20 cellular contexts compared by ENCODE assay signal in the genomic region with DNA sequence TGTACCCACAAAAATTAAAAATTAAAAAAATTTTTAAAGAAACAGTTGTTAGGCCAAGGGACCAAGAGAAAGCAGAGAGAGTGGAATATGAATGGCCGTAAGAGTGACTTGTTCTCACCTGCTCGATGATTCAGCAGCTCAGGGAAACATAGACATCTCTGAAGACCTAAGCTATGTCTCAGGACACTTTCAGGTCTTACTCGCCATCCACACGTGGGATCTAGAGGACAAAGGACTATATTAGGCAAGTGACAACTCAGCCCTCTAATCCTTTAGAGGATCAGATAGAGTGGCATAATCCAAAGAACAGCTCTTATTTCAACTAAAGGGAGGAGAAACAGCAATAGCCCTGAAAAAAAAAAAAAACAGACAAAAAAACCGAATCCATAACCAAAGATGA.
DNase-seq lines count a peak whose midpoint lies in the region; ATAC-seq and TF ChIP-seq lines count a peak whose summit lies in the region.
"Had no signal": no experiment of that assay in that cellular context is flagged by ENCODE, and none has a peak within 500 bp of the region (broad histone marks: within the 10 kb centered on the region; RNA-seq: fewer than 3 reads in every experiment).

No MANE protein-coding gene starts in this region.

- no peak for TF ChIP-seq CTCF in WERI-Rb-1 (IDR thresholded peaks at IDR 0.05; ENCODE audit: low read depth, low read length)
- no peak for TF ChIP-seq CTCF in psoas muscle (IDR thresholded peaks at IDR 0.05)
- no peak for TF ChIP-seq CTCF in esophagus muscularis mucosa (IDR thresholded peaks at IDR 0.05)

- peak; percentile 26 to 52 for DNase-seq in HAP-1 (ENCODE audit: low spot score in 2 of 2)
- DNase-seq in WERI-Rb-1, result peak; percentile 64
- no peak for DNase-seq in psoas muscle
- no peak for DNase-seq in COR-L47 (lab: John Stamatoyannopoulos, UW)
- DNase-seq in CD8-positive, alpha-beta memory T cell, result no peak
- no peak for DNase-seq in esophagus muscularis mucosa (ENCODE audit: extremely low spot score)
- DNase-seq: DMS153; NCI-H1048; NCI-H1436 treated with DMSO at 0.1 percent for 48 hours; NCI-H2081; NCI-H2171 treated with DMSO at 0.1 percent for 48 hours; NCI-H446; NCI-H69; NK-92 treated with Interleukin-12 subunit alpha and Interleukin-12 subunit beta, amount 100 ng/mL, for 24 hours; Peyer's patch had no signal

- H3K36me3 Mint-ChIP-seq in CD8-positive, alpha-beta memory T cell, result no peaks in the 10 kb centered on the region

- TF ChIP-seq POLR2A in esophagus muscularis mucosa (IDR thresholded peaks at IDR 0.05; ENCODE audit: low read depth), result no peak

- peaks cover 0 to 3% of the 10 kb centered on the region in 2 donors for H3K27me3 Mint-ChIP-seq in CD8-positive, alpha-beta memory T cell

- peaks cover 17% of the 10 kb centered on the region for H3K4me1 ChIP-seq in HAP-1
- no peaks in the 10 kb centered on the region for H3K4me1 ChIP-seq in psoas muscle
- no peaks in the 10 kb centered on the region for H3K4me1 ChIP-seq in CD8-positive, alpha-beta memory T cell (ENCODE audit: insufficient read depth, low read length)
- H3K4me1 ChIP-seq in esophagus muscularis mucosa, result no peaks in the 10 kb centered on the region
- H3K4me1 ChIP-seq: Peyer's patch, SJSA1 had no signal

- POLR2A ChIA-PET in CD8-positive, alpha-beta memory T cell (lab: Charles Lee), result no interaction called here

- no peak for TF ChIP-seq EP300 in esophagus muscularis mucosa (IDR thresholded peaks at IDR 0.05)

- no peaks in the 10 kb centered on the region for H3K4me1 Mint-ChIP-seq in CD8-positive, alpha-beta memory T cell
- H3K4me1 Mint-ChIP-seq: CD14-positive monocyte had no signal

- H3K4me3 ChIP-seq in HAP-1, result no peak overlapping the region
- no peak overlapping the region for H3K4me3 ChIP-seq in WERI-Rb-1 (ENCODE audit: low read depth, low read length)
- H3K4me3 ChIP-seq in psoas muscle, result no peak overlapping the region
- no peak overlapping the region for H3K4me3 ChIP-seq in CD8-positive, alpha-beta memory T cell (ENCODE audit: low read length)
- no peak overlapping the region for H3K4me3 ChIP-seq in esophagus muscularis mucosa
- H3K4me3 ChIP-seq: GM12878, Peyer's patch, SJSA1 had no signal

- CTCF ChIA-PET in CD8-positive, alpha-beta memory T cell (lab: Charles Lee), result interaction anchor here (1.5 kb wide), 1 partner anchor 10 kb away, joined by 4 read pairs; no protein-coding TSS in a partner anchor

- in situ Hi-C loops in HAP-1 (cut with MboI; ENCODE audit: low sequenced_read_pairs), result no loop called here

- H3K27me3 ChIP-seq in HAP-1 (ENCODE audit: low read depth), result no peaks in the 10 kb centered on the region
- no peaks in the 10 kb centered on the region for H3K27me3 ChIP-seq in WERI-Rb-1 (ENCODE audit: insufficient read depth, low read depth, severe bottlenecking)
- H3K27me3 ChIP-seq in psoas muscle (ENCODE audit: insufficient read depth in 3 of 3, low read length in 2 of 3), result no peaks in the 10 kb centered on the region
- H3K27me3 ChIP-seq in CD8-positive, alpha-beta memory T cell (ENCODE audit: insufficient read depth, low read length, poor library complexity, severe bottlenecking), result no peaks in the 10 kb centered on the region
- no peaks in the 10 kb centered on the region for H3K27me3 ChIP-seq in esophagus muscularis mucosa
- H3K27me3 ChIP-seq: Peyer's patch, SJSA1 had no signal

- H3K9me3 Mint-ChIP-seq in CD8-positive, alpha-beta memory T cell, result no peaks in the 10 kb centered on the region
- H3K9me3 Mint-ChIP-seq: CD14-positive monocyte had no signal

- H3K36me3 ChIP-seq in HAP-1 (replicated peaks) (no peaks in the 10 kb centered on the region), WERI-Rb-1 (peaks cover 6% of the 10 kb centered on the region), psoas muscle (ENCODE audit: insufficient read depth in 1 of 2, low read depth in 1 of 2) (no peaks in the 10 kb centered on the region), esophagus muscularis mucosa (no peaks in the 10 kb centered on the region)
- H3K36me3 ChIP-seq in CD8-positive, alpha-beta memory T cell (ENCODE audit: insufficient read depth, low read length), result no peaks in the 10 kb centered on the region
- H3K36me3 ChIP-seq: Peyer's patch, SJSA1 had no signal

- H3K27ac Mint-ChIP-seq in CD8-positive, alpha-beta memory T cell, result peak overlapping the region in 1 of 8 donors; percentile 46

- WGBS in psoas muscle, 3 donors, result 59 to 65% (median 63%) methylated on average over 5 of the region's 5 CpGs
- 74% methylated on average over 5 of the region's 5 CpGs for WGBS in esophagus muscularis mucosa

- H3K9me3 ChIP-seq in HAP-1 (no peaks in the 10 kb centered on the region), WERI-Rb-1 (ENCODE audit: severe bottlenecking) (no peaks in the 10 kb centered on the region), psoas muscle (no peaks in the 10 kb centered on the region), esophagus muscularis mucosa (no peaks in the 10 kb centered on the region)
- H3K9me3 ChIP-seq in CD8-positive, alpha-beta memory T cell (ENCODE audit: low read length), result no peaks in the 10 kb centered on the region
- H3K9me3 ChIP-seq: Peyer's patch, SJSA1 had no signal

- ATAC-seq in esophagus mucosa (peak; percentile 94), psoas muscle (peak; percentile 37 to 66 (median 64))
- ATAC-seq: GM12878 had no signal

- intact Hi-C loops in psoas muscle (cut with DNase I) (no loop called here), esophagus muscularis mucosa (cut with DNase I) (no loop called here)

- H3K4me3 Mint-ChIP-seq in CD8-positive, alpha-beta memory T cell, result no peak overlapping the region
- H3K4me3 Mint-ChIP-seq: CD14-positive monocyte had no signal

- H3K27ac ChIP-seq in WERI-Rb-1, result peak overlapping the region; percentile 15
- no peak overlapping the region for H3K27ac ChIP-seq in psoas muscle
- H3K27ac ChIP-seq in CD8-positive, alpha-beta memory T cell (ENCODE audit: low read depth, low read length), result no peak overlapping the region
- H3K27ac ChIP-seq in esophagus muscularis mucosa (replicated peaks in 1 of 4), result no peak overlapping the region
- H3K27ac ChIP-seq: KMS-11, Peyer's patch, SJSA1 had no signal

Comparison
In these comparisons a context has a peak if more than half of its experiments do, and no peak if none do; other contexts are left out.
1. DNase-seq: peak in HAP-1 (2 of 2) and WERI-Rb-1 (single experiment); none in psoas muscle (0 of 2), COR-L47 (single experiment), CD8-positive, alpha-beta memory T cell (0 of 5) and esophagus muscularis mucosa (single experiment).